In the genomic region with DNA sequence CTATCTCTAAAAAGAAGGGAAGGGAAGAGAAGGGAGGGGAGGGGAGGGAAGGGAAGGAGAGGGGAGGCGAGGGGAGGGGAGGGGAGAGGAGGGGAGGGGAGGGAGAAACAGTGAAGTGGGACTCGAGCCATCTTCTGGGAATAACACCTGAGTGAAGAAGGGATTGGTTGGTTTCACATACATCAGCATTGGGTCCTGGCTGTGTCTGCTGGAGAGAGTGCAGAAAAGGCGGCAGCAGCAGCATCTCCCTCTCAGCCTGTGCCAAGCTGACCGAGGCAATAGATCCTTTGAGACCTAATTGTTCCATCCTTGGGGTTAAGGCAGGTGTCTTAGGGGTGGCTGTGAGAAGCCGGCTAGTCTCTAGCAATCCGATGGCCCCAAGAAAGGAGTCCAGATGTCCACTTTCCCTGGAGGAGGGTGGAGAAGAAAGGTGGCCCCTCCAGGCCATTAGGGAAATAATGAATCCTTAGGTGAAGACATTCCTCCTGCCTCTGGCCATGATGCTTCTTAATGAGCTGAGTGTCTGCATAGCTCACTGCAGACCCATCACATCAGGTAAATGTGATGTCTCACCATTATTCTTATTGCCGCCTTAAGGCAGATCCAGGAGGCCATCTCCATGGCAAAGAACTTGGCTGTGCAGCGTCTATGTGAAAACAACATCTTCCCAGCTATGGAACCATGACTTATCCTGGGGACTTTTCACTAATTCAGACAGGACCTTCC, we compare ENCODE assay signal across 1 cellular context.
A peak's percentile ranks its signal among the peaks of the same experiment; 100 is the strongest.
TF ChIP-seq lines count a peak whose summit lies in the region.

No MANE protein-coding gene starts in this region.

TF ChIP-seq in HepG2, 621 proteins besides CTCF, POLR2A, EP300 and RAD21 (continued from another document):
- TF ChIP-seq, protein P1, sequence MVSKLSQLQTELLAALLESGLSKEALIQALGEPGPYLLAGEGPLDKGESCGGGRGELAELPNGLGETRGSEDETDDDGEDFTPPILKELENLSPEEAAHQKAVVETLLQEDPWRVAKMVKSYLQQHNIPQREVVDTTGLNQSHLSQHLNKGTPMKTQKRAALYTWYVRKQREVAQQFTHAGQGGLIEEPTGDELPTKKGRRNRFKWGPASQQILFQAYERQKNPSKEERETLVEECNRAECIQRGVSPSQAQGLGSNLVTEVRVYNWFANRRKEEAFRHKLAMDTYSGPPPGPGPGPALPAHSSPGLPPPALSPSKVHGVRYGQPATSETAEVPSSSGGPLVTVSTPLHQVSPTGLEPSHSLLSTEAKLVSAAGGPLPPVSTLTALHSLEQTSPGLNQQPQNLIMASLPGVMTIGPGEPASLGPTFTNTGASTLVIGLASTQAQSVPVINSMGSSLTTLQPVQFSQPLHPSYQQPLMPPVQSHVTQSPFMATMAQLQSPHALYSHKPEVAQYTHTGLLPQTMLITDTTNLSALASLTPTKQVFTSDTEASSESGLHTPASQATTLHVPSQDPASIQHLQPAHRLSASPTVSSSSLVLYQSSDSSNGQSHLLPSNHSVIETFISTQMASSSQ (IDR thresholded peaks at IDR 0.05; ENCODE audit: low read depth), result no peak
- TF ChIP-seq, protein P1 (CRISPR knock-in tag; IDR thresholded peaks at IDR 0.05; ENCODE audit: borderline replicate concordance), result no peak
- TF ChIP-seq TCF7 (IDR thresholded peaks at IDR 0.05; ENCODE audit: low read depth) (no peak), PCBP1 (IDR thresholded peaks at IDR 0.05; ENCODE audit: borderline replicate concordance, low read depth, low read length) (0 out of 2 replicates have a peak, but pooled peaks have one; percentile 57), ZNF441 (CRISPR knock-in tag; IDR thresholded peaks at IDR 0.05; ENCODE audit: borderline replicate concordance) (0 out of 2 replicates have a peak, but pooled peaks have one; percentile 48), NPAS2 (CRISPR knock-in tag; IDR thresholded peaks at IDR 0.05; ENCODE audit: borderline replicate concordance) (0 out of 2 replicates have a peak, but pooled peaks have one; percentile 53), ATAD3A (CRISPR knock-in tag; IDR thresholded peaks at IDR 0.05) (no peak), TFE3 (CRISPR knock-in tag; IDR thresholded peaks at IDR 0.05) (0 out of 2 replicates have a peak, but pooled peaks have one; percentile 9), ZNF792 (CRISPR knock-in tag; IDR thresholded peaks at IDR 0.05) (0 out of 2 replicates have a peak, but pooled peaks have one; percentile 31), CHCHD3 (CRISPR knock-in tag; IDR thresholded peaks at IDR 0.05) (0 out of 2 replicates have a peak, but pooled peaks have one; percentile 11)
